Comparison of ENCODE assay signal across 1 cellular context in genomic region chr3:4290272-4290893, GRCh38.
TF ChIP-seq lines count a peak whose summit lies in the region.

No MANE protein-coding gene starts in this region.

TF ChIP-seq in K562, 482 proteins besides CTCF, POLR2A, EP300 and RAD21 (continued from another document and continues in another):
- TF ChIP-seq ZBTB1 (CRISPR knock-in tag; IDR thresholded peaks at IDR 0.05; ENCODE audit: borderline replicate concordance, low read depth): no peak
- TF ChIP-seq PTRF (tag; IDR thresholded peaks at IDR 0.05): no peak
- TF ChIP-seq ZBTB8A (IDR thresholded peaks at IDR 0.05; ENCODE audit: partially characterized antibody): no peak
- TF ChIP-seq CC2D1A (IDR thresholded peaks at IDR 0.05): peak; percentile 72
- peak; percentile 41; the same call in 1 of the 2 replicates for TF ChIP-seq RB1 (IDR thresholded peaks at IDR 0.05; ENCODE audit: low read depth)
- no peak for TF ChIP-seq CBFB (CRISPR knock-in tag; IDR thresholded peaks at IDR 0.05)
- no peak for TF ChIP-seq CXXC5 (CRISPR knock-in tag; IDR thresholded peaks at IDR 0.05)
- 0 out of 2 replicates have a peak, but pooled peaks have one; percentile 33 for TF ChIP-seq ZNF23 (CRISPR knock-in tag; IDR thresholded peaks at IDR 0.05)
- TF ChIP-seq, protein P1, sequence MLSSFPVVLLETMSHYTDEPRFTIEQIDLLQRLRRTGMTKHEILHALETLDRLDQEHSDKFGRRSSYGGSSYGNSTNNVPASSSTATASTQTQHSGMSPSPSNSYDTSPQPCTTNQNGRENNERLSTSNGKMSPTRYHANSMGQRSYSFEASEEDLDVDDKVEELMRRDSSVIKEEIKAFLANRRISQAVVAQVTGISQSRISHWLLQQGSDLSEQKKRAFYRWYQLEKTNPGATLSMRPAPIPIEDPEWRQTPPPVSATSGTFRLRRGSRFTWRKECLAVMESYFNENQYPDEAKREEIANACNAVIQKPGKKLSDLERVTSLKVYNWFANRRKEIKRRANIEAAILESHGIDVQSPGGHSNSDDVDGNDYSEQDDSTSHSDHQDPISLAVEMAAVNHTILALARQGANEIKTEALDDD (IDR thresholded peaks at IDR 0.05): no peak
- TF ChIP-seq LEF1 (IDR thresholded peaks at IDR 0.05): no peak
- no peak for TF ChIP-seq ZNF639 (CRISPR knock-in tag; conservative IDR thresholded peaks at IDR 0.05 in 1 of 2, IDR thresholded peaks at IDR 0.05 in 1 of 2)
- TF ChIP-seq, protein P2, sequence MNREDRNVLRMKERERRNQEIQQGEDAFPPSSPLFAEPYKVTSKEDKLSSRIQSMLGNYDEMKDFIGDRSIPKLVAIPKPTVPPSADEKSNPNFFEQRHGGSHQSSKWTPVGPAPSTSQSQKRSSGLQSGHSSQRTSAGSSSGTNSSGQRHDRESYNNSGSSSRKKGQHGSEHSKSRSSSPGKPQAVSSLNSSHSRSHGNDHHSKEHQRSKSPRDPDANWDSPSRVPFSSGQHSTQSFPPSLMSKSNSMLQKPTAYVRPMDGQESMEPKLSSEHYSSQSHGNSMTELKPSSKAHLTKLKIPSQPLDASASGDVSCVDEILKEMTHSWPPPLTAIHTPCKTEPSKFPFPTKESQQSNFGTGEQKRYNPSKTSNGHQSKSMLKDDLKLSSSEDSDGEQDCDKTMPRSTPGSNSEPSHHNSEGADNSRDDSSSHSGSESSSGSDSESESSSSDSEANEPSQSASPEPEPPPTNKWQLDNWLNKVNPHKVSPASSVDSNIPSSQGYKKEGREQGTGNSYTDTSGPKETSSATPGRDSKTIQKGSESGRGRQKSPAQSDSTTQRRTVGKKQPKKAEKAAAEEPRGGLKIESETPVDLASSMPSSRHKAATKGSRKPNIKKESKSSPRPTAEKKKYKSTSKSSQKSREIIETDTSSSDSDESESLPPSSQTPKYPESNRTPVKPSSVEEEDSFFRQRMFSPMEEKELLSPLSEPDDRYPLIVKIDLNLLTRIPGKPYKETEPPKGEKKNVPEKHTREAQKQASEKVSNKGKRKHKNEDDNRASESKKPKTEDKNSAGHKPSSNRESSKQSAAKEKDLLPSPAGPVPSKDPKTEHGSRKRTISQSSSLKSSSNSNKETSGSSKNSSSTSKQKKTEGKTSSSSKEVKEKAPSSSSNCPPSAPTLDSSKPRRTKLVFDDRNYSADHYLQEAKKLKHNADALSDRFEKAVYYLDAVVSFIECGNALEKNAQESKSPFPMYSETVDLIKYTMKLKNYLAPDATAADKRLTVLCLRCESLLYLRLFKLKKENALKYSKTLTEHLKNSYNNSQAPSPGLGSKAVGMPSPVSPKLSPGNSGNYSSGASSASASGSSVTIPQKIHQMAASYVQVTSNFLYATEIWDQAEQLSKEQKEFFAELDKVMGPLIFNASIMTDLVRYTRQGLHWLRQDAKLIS (CRISPR knock-in tag; IDR thresholded peaks at IDR 0.05): no peak
- peak; percentile 81; the same call in 1 of the 2 replicates for TF ChIP-seq ARID3A (IDR thresholded peaks at IDR 0.05; ENCODE audit: borderline replicate concordance, low read depth, low read length)
- TF ChIP-seq NFE2L1 (tag; IDR thresholded peaks at IDR 0.05; ENCODE audit: borderline replicate concordance, low read depth): no peak
- TF ChIP-seq HDAC8 (tag; IDR thresholded peaks at IDR 0.05): no peak
- no peak for TF ChIP-seq CBFA2T2 (conservative IDR thresholded peaks at IDR 0.05)
- TF ChIP-seq, protein P3, sequence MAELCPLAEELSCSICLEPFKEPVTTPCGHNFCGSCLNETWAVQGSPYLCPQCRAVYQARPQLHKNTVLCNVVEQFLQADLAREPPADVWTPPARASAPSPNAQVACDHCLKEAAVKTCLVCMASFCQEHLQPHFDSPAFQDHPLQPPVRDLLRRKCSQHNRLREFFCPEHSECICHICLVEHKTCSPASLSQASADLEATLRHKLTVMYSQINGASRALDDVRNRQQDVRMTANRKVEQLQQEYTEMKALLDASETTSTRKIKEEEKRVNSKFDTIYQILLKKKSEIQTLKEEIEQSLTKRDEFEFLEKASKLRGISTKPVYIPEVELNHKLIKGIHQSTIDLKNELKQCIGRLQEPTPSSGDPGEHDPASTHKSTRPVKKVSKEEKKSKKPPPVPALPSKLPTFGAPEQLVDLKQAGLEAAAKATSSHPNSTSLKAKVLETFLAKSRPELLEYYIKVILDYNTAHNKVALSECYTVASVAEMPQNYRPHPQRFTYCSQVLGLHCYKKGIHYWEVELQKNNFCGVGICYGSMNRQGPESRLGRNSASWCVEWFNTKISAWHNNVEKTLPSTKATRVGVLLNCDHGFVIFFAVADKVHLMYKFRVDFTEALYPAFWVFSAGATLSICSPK (IDR thresholded peaks at IDR 0.05; ENCODE audit: borderline replicate concordance): 0 out of 2 replicates have a peak, but pooled peaks have one; percentile 48
- TF ChIP-seq, protein P4, sequence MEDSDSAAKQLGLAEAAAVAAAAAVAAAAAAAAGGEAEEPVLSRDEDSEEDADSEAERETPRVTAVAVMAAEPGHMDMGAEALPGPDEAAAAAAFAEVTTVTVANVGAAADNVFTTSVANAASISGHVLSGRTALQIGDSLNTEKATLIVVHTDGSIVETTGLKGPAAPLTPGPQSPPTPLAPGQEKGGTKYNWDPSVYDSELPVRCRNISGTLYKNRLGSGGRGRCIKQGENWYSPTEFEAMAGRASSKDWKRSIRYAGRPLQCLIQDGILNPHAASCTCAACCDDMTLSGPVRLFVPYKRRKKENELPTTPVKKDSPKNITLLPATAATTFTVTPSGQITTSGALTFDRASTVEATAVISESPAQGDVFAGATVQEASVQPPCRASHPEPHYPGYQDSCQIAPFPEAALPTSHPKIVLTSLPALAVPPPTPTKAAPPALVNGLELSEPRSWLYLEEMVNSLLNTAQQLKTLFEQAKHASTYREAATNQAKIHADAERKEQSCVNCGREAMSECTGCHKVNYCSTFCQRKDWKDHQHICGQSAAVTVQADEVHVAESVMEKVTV (CRISPR knock-in tag; IDR thresholded peaks at IDR 0.05): peak; percentile 91
- TF ChIP-seq SMC3 (conservative IDR thresholded peaks at IDR 0.05; ENCODE audit: insufficient read depth, low read depth, low read length): peak; percentile 83
- peak; percentile 16; the same call in 1 of the 2 replicates for TF ChIP-seq TEAD4 (IDR thresholded peaks at IDR 0.05; ENCODE audit: low read length)
- TF ChIP-seq TEAD4 (CRISPR knock-in tag; IDR thresholded peaks at IDR 0.05; ENCODE audit: borderline replicate concordance): no peak
- 0 out of 2 replicates have a peak, but pooled peaks have one; percentile 75 for TF ChIP-seq BRD4 (IDR thresholded peaks at IDR 0.05)
- TF ChIP-seq FOXP4 (CRISPR knock-in tag; IDR thresholded peaks at IDR 0.05; ENCODE audit: borderline replicate concordance): no peak
- TF ChIP-seq SAFB2 (IDR thresholded peaks at IDR 0.05; ENCODE audit: borderline replicate concordance, low read depth, low read length, severe bottlenecking): no peak
- TF ChIP-seq E2F8 (IDR thresholded peaks at IDR 0.05; ENCODE audit: low read depth, partially characterized antibody): peak; percentile 45
- TF ChIP-seq ZNF644 (tag; IDR thresholded peaks at IDR 0.05; ENCODE audit: low read depth): no peak
- no peak for TF ChIP-seq ZFP1 (CRISPR knock-in tag; IDR thresholded peaks at IDR 0.05)
- no peak for TF ChIP-seq CAMTA2 (CRISPR knock-in tag; conservative IDR thresholded peaks at IDR 0.05)
- no peak for TF ChIP-seq ELK3 (CRISPR knock-in tag; IDR thresholded peaks at IDR 0.05)
- TF ChIP-seq KLF16 (IDR thresholded peaks at IDR 0.05): peak; percentile 30; the same call in 1 of the 2 replicates
- peak; percentile 33 for TF ChIP-seq BRD9 (IDR thresholded peaks at IDR 0.05; ENCODE audit: low read depth, partially characterized antibody)
- TF ChIP-seq FOXA3 (CRISPR knock-in tag; conservative IDR thresholded peaks at IDR 0.05 in 1 of 2, IDR thresholded peaks at IDR 0.05 in 1 of 2): no peak
- TF ChIP-seq ZBTB26 (CRISPR knock-in tag; IDR thresholded peaks at IDR 0.05): 0 out of 2 replicates have a peak, but pooled peaks have one; percentile 32
